15 cellular contexts compared by ENCODE assay signal in the genomic region with DNA sequence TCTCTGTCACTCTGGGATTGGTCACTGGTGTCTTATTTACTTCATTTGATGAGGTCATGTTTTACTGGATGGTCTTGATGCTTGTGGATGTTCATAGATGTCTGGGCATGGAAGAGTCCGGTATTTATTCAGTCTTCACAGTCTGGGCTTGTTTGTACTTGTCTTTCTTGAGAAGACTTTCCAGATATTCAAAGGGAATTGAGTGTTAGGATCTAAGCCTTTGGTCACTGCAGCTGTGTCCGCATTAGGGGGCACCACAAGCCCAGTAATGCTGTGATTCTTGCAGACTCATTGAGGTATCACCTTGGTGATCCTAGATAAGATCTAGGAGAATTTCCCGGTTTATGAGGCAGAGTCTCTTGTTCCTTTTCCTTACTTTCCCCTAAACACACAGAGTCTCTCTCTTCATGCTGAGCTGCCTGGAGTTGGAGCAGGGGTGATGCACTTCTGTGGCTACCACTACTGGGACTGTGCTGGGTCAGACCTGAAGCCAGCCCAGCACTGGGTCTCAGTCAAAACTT.
DNase-seq lines count a peak whose midpoint lies in the region; ATAC-seq, FAIRE-seq and TF ChIP-seq lines count a peak whose summit lies in the region.
"Had no signal": no experiment of that assay in that cellular context is flagged by ENCODE, and none has a peak within 500 bp of the region (broad histone marks: within the 10 kb centered on the region; RNA-seq: fewer than 3 reads in every experiment).

No MANE protein-coding gene starts in this region.

- no peak overlapping the region for H2AK9ac ChIP-seq in IMR-90 (replicated peaks; ENCODE audit: low read depth, low read length, poor library complexity)

- DNase-seq in IMR-90 (peak; percentile 10), K562 (ENCODE audit: extremely low read depth in 1 of 4, low spot score in 3 of 4) (no peak), G401 (ENCODE audit: low spot score) (no peak), SW 1271 (lab: John Stamatoyannopoulos, UW) (no peak)
- DNase-seq: hippocampal formation; left cardiac atrium; NCI-H1436; NCI-H345; stimulated activated CD4-positive, alpha-beta T cell treated with anti-CD3 and anti-CD28 coated beads, Interleukin-15, amount 100 ng/mL, for 24 hours; stimulated activated naive CD8-positive, alpha-beta T cell treated with anti-CD3 and anti-CD28 coated beads, Interleukin-15, amount 100 ng/mL, for 72 hours had no signal

- no peak overlapping the region for H3K56ac ChIP-seq in IMR-90 (ENCODE audit: extremely low read depth, insufficient read depth, low read length)

- peaks cover 23 to 48% of the 10 kb centered on the region in 2 experiments; a peak in 3 of 4 replicates for H3K79me1 ChIP-seq in IMR-90 (ENCODE audit: low read depth in 1 of 2, low read length in 2 of 2)

- no peak overlapping the region for H2BK15ac ChIP-seq in IMR-90 (ENCODE audit: low read depth, low read length)

- H2AK5ac ChIP-seq in IMR-90 (ENCODE audit: low read depth, low read length): no peak overlapping the region

- no peaks in the 10 kb centered on the region; the same call in 1 of the 2 replicates for H4K20me1 ChIP-seq in IMR-90 (ENCODE audit: insufficient read depth, low read length)
- 0 out of 2 replicates have a peak, but pooled peaks cover 4% of the 10 kb centered on the region for H4K20me1 ChIP-seq in K562 (replicated peaks; ENCODE audit: control insufficient read depth, insufficient read depth, low read length)

- H3K27me3 ChIP-seq in IMR-90 (ENCODE audit: control insufficient read depth, insufficient read depth, low read length) (no peaks in the 10 kb centered on the region), K562 (ENCODE audit: control insufficient read depth in 2 of 2, insufficient read depth in 2 of 2, low read length in 2 of 2) (no peaks in the 10 kb centered on the region), layer of hippocampus (ENCODE audit: control insufficient read depth, insufficient read depth, low read length) (no peaks in the 10 kb centered on the region)

- H2BK5ac ChIP-seq in IMR-90 (ENCODE audit: low read depth, low read length, poor library complexity, severe bottlenecking): peak overlapping the region; percentile 18

- in situ Hi-C loops in IMR-90 (cut with MboI; ENCODE audit: low sequenced_read_pairs) (loop anchor here (10.0 kb wide), 1 partner anchor 91 kb away; no protein-coding TSS in a partner anchor), K562 (cut with MboI) (no loop called here), G401 (cut with HindIII; ENCODE audit: low sequenced_read_pairs) (no loop called here)

- peak overlapping the region; percentile 17; the same call in 1 of the 2 replicates for H2BK20ac ChIP-seq in IMR-90 (ENCODE audit: low read depth, low read length)

- H3K9ac ChIP-seq in IMR-90 (ENCODE audit: low read depth, low read length): no peak overlapping the region
- H3K9ac ChIP-seq in K562 (ENCODE audit: insufficient read depth in 1 of 2, low read depth in 2 of 2, low read length in 2 of 2): no peak overlapping the region

- TF ChIP-seq CTCF in C4-2B (conservative IDR thresholded peaks at IDR 0.05) (no peak), IMR-90 (conservative IDR thresholded peaks at IDR 0.05; ENCODE audit: low read depth, low read length) (0 out of 2 replicates have a peak, but pooled peaks have one; percentile 11), K562 (IDR thresholded peaks at IDR 0.05 in 2 of 3, conservative IDR thresholded peaks at IDR 0.05 in 1 of 3; ENCODE audit: insufficient read depth in 2 of 3, low read depth in 1 of 3, low read length in 3 of 3) (peak in 2 of 3 experiments; percentile 21 to 26; a peak in 2 of 6 replicates)

- peak overlapping the region; percentile 16; the same call in 1 of the 2 replicates for H4K91ac ChIP-seq in IMR-90 (ENCODE audit: insufficient read depth, low read depth, low read length)

- H3K79me2 ChIP-seq in K562 (ENCODE audit: control insufficient read depth, insufficient read depth, low read length): no peaks in the 10 kb centered on the region; the same call in 2 of the 3 replicates

- H4K8ac ChIP-seq in IMR-90 (ENCODE audit: low read depth in 2 of 2, low read length in 2 of 2): peak overlapping the region in 1 of 2 experiments; percentile 10; a peak in 1 of 4 replicates

- TF ChIP-seq POLR2A in IMR-90 (IDR thresholded peaks at IDR 0.05; ENCODE audit: low read depth, low read length) (no peak), K562 (conservative IDR thresholded peaks at IDR 0.05) (no peak)

- H3K36me3 ChIP-seq in IMR-90 (ENCODE audit: control insufficient read depth, insufficient read depth, low read length): peaks cover under 1% of the 10 kb centered on the region
- H3K36me3 ChIP-seq in K562 (ENCODE audit: control insufficient read depth, insufficient read depth, low read length): peaks cover 9% of the 10 kb centered on the region; the same call in 2 of the 3 replicates

- H2AFZ ChIP-seq in IMR-90 (replicated peaks; ENCODE audit: low read length, poor library complexity): no peak overlapping the region
- no peak overlapping the region for H2AFZ ChIP-seq in K562 (ENCODE audit: low read depth, low read length)

- H3K23ac ChIP-seq in IMR-90 (ENCODE audit: low read depth, low read length): peak overlapping the region; percentile 22; the same call in 1 of the 2 replicates

- H3K9me1 ChIP-seq in IMR-90 (ENCODE audit: insufficient read depth, low read length) (peaks cover 16% of the 10 kb centered on the region), K562 (ENCODE audit: control insufficient read depth, insufficient read depth, low read length) (no peaks in the 10 kb centered on the region)

- BruUV-seq in IMR-90 (replicated peaks; lab: Mats Ljungman, UMichigan) (no TSS peak), K562 (replicated peaks; lab: Mats Ljungman, UMichigan) (no TSS peak)

- H3K4me2 ChIP-seq in IMR-90 (ENCODE audit: low read depth, low read length) (no peak overlapping the region), K562 (ENCODE audit: insufficient read depth, low read length) (no peak overlapping the region)

- H3K27ac ChIP-seq in C4-2B (peak overlapping the region; percentile 44), IMR-90 (ENCODE audit: insufficient read depth, low read length) (peak overlapping the region; percentile 1; the same call in 1 of the 2 replicates), K562 (ENCODE audit: extremely low read depth, low read depth, low read length) (no peak overlapping the region), layer of hippocampus (ENCODE audit: low read depth, low read length) (peak overlapping the region; percentile 77)
- H3K27ac ChIP-seq: VCaP had no signal

- peaks cover 24% of the 10 kb centered on the region for H3K4me1 ChIP-seq in IMR-90 (ENCODE audit: control insufficient read depth, insufficient read depth, low read length)
- H3K4me1 ChIP-seq in K562 (replicated peaks in 1 of 2; ENCODE audit: control insufficient read depth in 2 of 2, insufficient read depth in 2 of 2, low read length in 2 of 2): peaks cover 0 to 6% of the 10 kb centered on the region in 2 experiments; a peak in 3 of 5 replicates

- POLR2A ChIA-PET in IMR-90 (lab: Charles Lee; ENCODE audit: unreplicated experiment) (no interaction called here), K562 (lab: Yijun Ruan, JAX) (no interaction called here)

- dilution Hi-C loops in IMR-90 (cut with HindIII; ENCODE audit: low sequenced_read_pairs, unreplicated experiment): no loop called here

- H3K4me3 ChIP-seq in IMR-90 (ENCODE audit: insufficient read depth, low read depth, low read length) (no peak overlapping the region), K562 (no peak overlapping the region)

- peak overlapping the region; percentile 41; the same call in 1 of the 2 replicates for H2BK120ac ChIP-seq in IMR-90 (ENCODE audit: low read depth, low read length)

- ATAC-seq in IMR-90 (ENCODE audit: low read depth): no peak
- ATAC-seq in K562: peak; percentile 56
- ATAC-seq in HG02981 (IDR thresholded peaks at IDR 0.05; ENCODE audit: unreplicated experiment): no peak
- no peak for ATAC-seq in GM18502 (IDR thresholded peaks at IDR 0.05; ENCODE audit: poor library complexity, unreplicated experiment)
- ATAC-seq: left cardiac atrium; stimulated activated naive CD8-positive, alpha-beta T cell treated with anti-CD3 and anti-CD28 coated beads, Interleukin-15, amount 100 ng/mL, for 72 hours had no signal

- H3K4ac ChIP-seq in IMR-90 (ENCODE audit: low read depth, low read length): peak overlapping the region; percentile 12; the same call in 1 of the 2 replicates

- WGBS in IMR-90 (ENCODE audit: extremely low coverage in 2 of 2, insufficient read length in 1 of 2), 2 experiments: no CpG with 5 or more reads among the region's 3 CpGs
- WGBS in K562 (ENCODE audit: insufficient coverage, low coverage, missing lambda C conversion rate): 29% methylated on average over 3 of the region's 3 CpGs

- 0 out of 2 replicates have a peak overlapping the region, but pooled peaks have one; percentile 10 for H3K14ac ChIP-seq in IMR-90 (replicated peaks; ENCODE audit: low read depth, low read length)

- TF ChIP-seq RAD21 in IMR-90 (IDR thresholded peaks at IDR 0.05; ENCODE audit: low read length) (no peak), K562 (CRISPR knock-in tag; conservative IDR thresholded peaks at IDR 0.05 in 1 of 2, IDR thresholded peaks at IDR 0.05 in 1 of 2) (peak; percentile 39 to 41; a peak in 3 of 4 replicates)

- intact Hi-C loops in IMR-90 (cut with micrococcal nuclease): loop anchor here (10.0 kb wide), 1 partner anchor 771 kb away; no protein-coding TSS in a partner anchor
- intact Hi-C loops in K562 (cut with micrococcal nuclease): no loop called here

- CTCF ChIA-PET in IMR-90 (lab: Yijun Ruan, JAX): no interaction called here
- CTCF ChIA-PET in K562 (lab: Yijun Ruan, JAX; ENCODE audit: low intra/inter-chr PET ratio): interaction anchor here (1.1 kb wide), 1 partner anchor 103 kb away, joined by 3 read pairs; no protein-coding TSS in a partner anchor

- no peak for FAIRE-seq in K562 (lab: Jason Lieb, UNC)

- peak overlapping the region; percentile 45; the same call in 1 of the 2 replicates for H4K5ac ChIP-seq in IMR-90 (ENCODE audit: low read depth, low read length)

- H3K9me3 ChIP-seq in IMR-90 (ENCODE audit: control insufficient read depth, insufficient read depth, low read length) (no peaks in the 10 kb centered on the region), K562 (replicated peaks; ENCODE audit: control insufficient read depth, insufficient read depth, low read depth, low read length) (no peaks in the 10 kb centered on the region)

- peak overlapping the region; percentile 31 for H3K18ac ChIP-seq in IMR-90 (ENCODE audit: low read depth, low read length)

- no peak for TF ChIP-seq EP300 in K562 (IDR thresholded peaks at IDR 0.05; ENCODE audit: low read length)

TF ChIP-seq in IMR-90, 13 proteins besides CTCF, POLR2A, EP300 and RAD21 (continues in another document):
- TF ChIP-seq FOS (IDR thresholded peaks at IDR 0.05; ENCODE audit: low read depth, low read length) (no peak), SMC3 (IDR thresholded peaks at IDR 0.05; ENCODE audit: low read depth, low read length) (no peak), CHD1 (IDR thresholded peaks at IDR 0.05; ENCODE audit: low read depth, low read length) (no peak)

TF ChIP-seq in K562, 482 proteins besides CTCF, POLR2A, EP300 and RAD21 (continues in another document):
- TF ChIP-seq BACH1 (tag; IDR thresholded peaks at IDR 0.05): no peak
